In the genomic region with DNA sequence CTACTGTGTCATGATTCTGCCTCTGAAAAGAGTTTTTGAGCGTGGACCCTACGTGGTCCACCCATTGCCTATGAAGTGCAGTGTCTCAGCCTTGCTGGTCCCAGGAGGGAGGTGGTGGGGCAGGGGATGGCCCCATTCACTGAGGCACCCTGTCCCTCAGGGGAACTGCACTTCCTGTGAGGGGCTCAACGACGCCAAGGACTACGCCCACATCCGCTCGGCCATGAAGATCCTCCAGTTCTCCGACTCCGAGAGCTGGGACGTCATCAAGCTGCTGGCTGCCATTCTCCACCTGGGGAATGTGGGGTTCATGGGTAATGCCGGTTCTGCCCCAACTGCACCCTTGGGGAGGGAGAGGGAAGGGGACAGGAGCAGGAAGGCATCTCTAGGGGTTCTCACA, we compare ENCODE assay signal across 1 cellular context.
TF ChIP-seq lines count a peak whose summit lies in the region.

No MANE protein-coding gene starts in this region.

TF ChIP-seq in GM12878, 131 proteins besides CTCF, POLR2A, EP300 and RAD21 (continued from another document):
- no peak for TF ChIP-seq CHD1 (IDR thresholded peaks at IDR 0.05; ENCODE audit: low read depth, low read length)
